Comparison of ENCODE assay signal across 11 cellular contexts in the genomic region with DNA sequence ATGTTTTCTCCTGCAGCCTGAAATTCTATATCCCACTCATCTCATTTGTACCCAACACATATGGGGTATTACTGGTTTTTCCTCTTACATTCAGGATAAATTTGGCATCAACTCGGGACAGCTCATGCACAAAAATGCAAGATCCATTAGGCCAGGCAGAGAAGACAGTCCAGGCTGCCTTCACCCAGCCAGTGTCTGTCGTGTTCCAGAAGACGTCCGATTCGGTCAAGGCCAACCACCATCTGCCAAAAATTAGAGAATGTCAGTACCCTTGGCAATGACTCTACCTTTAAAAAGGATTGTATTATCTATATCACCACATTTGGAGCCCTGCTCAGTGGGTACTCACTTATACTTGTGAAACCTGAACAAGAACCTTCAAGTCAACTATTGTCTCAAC. TPM values are rescaled to one million over a fixed set of nuclear protein-coding genes. Genes with fewer than 3 reads are reported as not detected.
"Had no signal": no experiment of that assay in that cellular context is flagged by ENCODE, and none has a peak within 500 bp of the region (broad histone marks: within the 10 kb centered on the region; RNA-seq: fewer than 3 reads in every experiment).

No MANE protein-coding gene starts in this region.

RNA-seq across cellular contexts. Expression of a gene that starts 23.3 kb away (rescaled TPM):
- total RNA-seq: OCI-LY7, PC-3, PC-9, Peyer's patch, Right ventricle myocardium inferior, Right ventricle myocardium superior, RPMI7951, SJCRH30, SJSA1, SK-MEL-5 had no signal
- polyA plus RNA-seq: SK-N-SH had no signal
